In genomic region chr4:121740796-121741409, GRCh38 we compare ENCODE assay signal across 19 cellular contexts. TPM values are rescaled to one million over a fixed set of nuclear protein-coding genes. Genes with fewer than 3 reads are reported as not detected.
"Had no signal": no experiment of that assay in that cellular context is flagged by ENCODE, and none has a peak within 500 bp of the region (broad histone marks: within the 10 kb centered on the region; RNA-seq: fewer than 3 reads in every experiment).

No MANE protein-coding gene starts in this region.

- H3K27ac Mint-ChIP-seq: activated naive CD8-positive, alpha-beta T cell treated with anti-CD3 and anti-CD28 coated beads, Interleukin-2, amount 10 ng/mL, durations not matched to agents 7 days and 5 days; activated T-helper 1 cell treated with anti-CD3 and anti-CD28 coated beads, Interleukin-12 subunit alpha, Interleukin-12 subunit beta, Interleukin-2, Interleukin-4 antibody, amounts not matched to agents 30 ng/mL and 10 ng/mL and 1 ng/mL, durations not matched to agents 14 hours and 24 hours and 36 hours; naive thymus-derived CD4-positive, alpha-beta T cell had no signal

- H3K27ac ChIP-seq: coronary artery, esophagus squamous epithelium, tibial nerve had no signal

- H3K36me3 Mint-ChIP-seq: activated naive CD8-positive, alpha-beta T cell treated with anti-CD3 and anti-CD28 coated beads, Interleukin-2, amount 10 ng/mL, durations not matched to agents 7 days and 5 days; brain had no signal

- H3K4me1 Mint-ChIP-seq: activated naive CD8-positive, alpha-beta T cell treated with anti-CD3 and anti-CD28 coated beads, Interleukin-2, amount 10 ng/mL, durations not matched to agents 7 days and 5 days; central memory CD8-positive, alpha-beta T cell; naive thymus-derived CD4-positive, alpha-beta T cell had no signal

- ATAC-seq: mucosa of descending colon; naive thymus-derived CD4-positive, alpha-beta T cell had no signal

- H3K4me3 Mint-ChIP-seq: activated naive CD8-positive, alpha-beta T cell treated with anti-CD3 and anti-CD28 coated beads, Interleukin-2, amount 10 ng/mL, durations not matched to agents 7 days and 5 days; activated T-helper 1 cell treated with anti-CD3 and anti-CD28 coated beads, Interleukin-12 subunit alpha, Interleukin-12 subunit beta, Interleukin-2, Interleukin-4 antibody, amounts not matched to agents 30 ng/mL and 10 ng/mL and 1 ng/mL, durations not matched to agents 14 hours and 24 hours and 36 hours; central memory CD8-positive, alpha-beta T cell; naive thymus-derived CD4-positive, alpha-beta T cell had no signal

- H3K27me3 Mint-ChIP-seq: central memory CD8-positive, alpha-beta T cell had no signal

- H3K9me3 Mint-ChIP-seq: activated naive CD8-positive, alpha-beta T cell treated with anti-CD3 and anti-CD28 coated beads, Interleukin-2, amount 10 ng/mL, durations not matched to agents 7 days and 5 days; activated T-helper 1 cell treated with anti-CD3 and anti-CD28 coated beads, Interleukin-12 subunit alpha, Interleukin-12 subunit beta, Interleukin-2, Interleukin-4 antibody, amounts not matched to agents 30 ng/mL and 10 ng/mL and 1 ng/mL, durations not matched to agents 14 hours and 24 hours and 36 hours; central memory CD8-positive, alpha-beta T cell had no signal

- H3K4me3 ChIP-seq: coronary artery, esophagus squamous epithelium, mucosa of descending colon, tibial nerve had no signal

- H3K36me3 ChIP-seq: esophagus squamous epithelium, tibial nerve had no signal

- DNase-seq: activated CD4-positive, alpha-beta T cell treated with anti-CD3 and anti-CD28 coated beads, Interleukin-2, amount 50 U/mL, for 1 hour; activated CD4-positive, CD25-positive, alpha-beta regulatory T cell; activated CD8-positive, alpha-beta memory T cell treated with anti-CD3 and anti-CD28 coated beads for 24 hours; activated naive CD8-positive, alpha-beta T cell treated with anti-CD3 and anti-CD28 coated beads, Interleukin-2, amount 10 ng/mL, durations not matched to agents 7 days and 5 days; esophagus squamous epithelium; glutamatergic neuron; left cardiac atrium; mucosa of descending colon; naive thymus-derived CD4-positive, alpha-beta T cell; posterior cingulate gyrus; stimulated activated CD4-positive, alpha-beta T cell treated with anti-CD3 and anti-CD28 coated beads, Interleukin-15, amount 100 ng/mL, for 24 hours; stimulated activated CD4-positive, alpha-beta T cell treated with anti-CD3 and anti-CD28 coated beads, Interleukin-4, amount 100 ng/mL, for 1 hour; stimulated activated naive CD4-positive, alpha-beta T cell had no signal

- H3K27me3 ChIP-seq: esophagus squamous epithelium, tibial nerve had no signal

- H3K9me3 ChIP-seq: esophagus squamous epithelium, mucosa of descending colon, tibial nerve had no signal

- H3K4me1 ChIP-seq: esophagus squamous epithelium, tibial nerve had no signal

RNA-seq across cellular contexts. Expression of gene SMIM43, which starts 24.1 kb away (rescaled TPM):
- total RNA-seq: activated naive CD8-positive, alpha-beta T cell treated with anti-CD3 and anti-CD28 coated beads, Interleukin-2, amount 10 ng/mL, durations not matched to agents 7 days and 5 days; activated T-helper 1 cell treated with anti-CD3 and anti-CD28 coated beads, Interleukin-12 subunit alpha, Interleukin-12 subunit beta, Interleukin-2, Interleukin-4 antibody, amounts not matched to agents 30 ng/mL and 10 ng/mL and 1 ng/mL, durations not matched to agents 14 hours and 24 hours and 36 hours; left cardiac atrium; naive thymus-derived CD4-positive, alpha-beta T cell; T-helper 2 cell treated with Interferon-gamma antibody and Interleukin-4, amounts not matched to agents 100 ng/mL and 5 ng/mL, for 36 hours had no signal
